11 cellular contexts compared by ENCODE assay signal in genomic region chr4:9994246-9994847, GRCh38.
A peak's percentile ranks its signal among the peaks of the same experiment; 100 is the strongest.
DNase-seq lines count a peak whose midpoint lies in the region; ATAC-seq and FAIRE-seq lines count a peak whose summit lies in the region.
"Had no signal": no experiment of that assay in that cellular context is flagged by ENCODE, and none has a peak within 500 bp of the region (broad histone marks: within the 10 kb centered on the region; RNA-seq: fewer than 3 reads in every experiment).

No MANE protein-coding gene starts in this region.

- ATAC-seq in GM18868 (IDR thresholded peaks at IDR 0.05; ENCODE audit: unreplicated experiment) (peak; percentile 58), GM21390 (IDR thresholded peaks at IDR 0.05; ENCODE audit: unreplicated experiment) (peak; percentile 54), HG03175 (IDR thresholded peaks at IDR 0.05; ENCODE audit: unreplicated experiment) (peak; percentile 75)
- ATAC-seq: stimulated activated naive B cell treated with anti-CD40 and anti-IgM and Interleukin-4, amounts not matched to agents 10 μg/mL and 1 μg/mL and 100 μg/mL, for 72 hours had no signal

- FAIRE-seq in colon (lab: Jason Lieb, UNC) = peak; percentile 18

- DNase-seq in ecto neural progenitor cell (ENCODE audit: low spot score) = no peak
- no peak for DNase-seq in SKM-1 treated with dmso at 0.1 percent for 144 hours (lab: John Stamatoyannopoulos, UW; ENCODE audit: unreplicated experiment)
- DNase-seq in RPMI8226 = no peak
- DNase-seq: MG63; NCI-H526 treated with DMSO at 0.1 percent for 48 hours; stimulated activated CD4-positive, alpha-beta T cell treated with anti-CD3 and anti-CD28 coated beads, Interleukin-15, amount 100 ng/mL, for 24 hours; stimulated activated naive B cell treated with anti-CD40 and anti-IgM and Interleukin-4, amounts not matched to agents 10 μg/mL and 1 μg/mL and 100 μg/mL, for 72 hours had no signal
